ENCODE assay signal across 8 cellular contexts in the genomic region with DNA sequence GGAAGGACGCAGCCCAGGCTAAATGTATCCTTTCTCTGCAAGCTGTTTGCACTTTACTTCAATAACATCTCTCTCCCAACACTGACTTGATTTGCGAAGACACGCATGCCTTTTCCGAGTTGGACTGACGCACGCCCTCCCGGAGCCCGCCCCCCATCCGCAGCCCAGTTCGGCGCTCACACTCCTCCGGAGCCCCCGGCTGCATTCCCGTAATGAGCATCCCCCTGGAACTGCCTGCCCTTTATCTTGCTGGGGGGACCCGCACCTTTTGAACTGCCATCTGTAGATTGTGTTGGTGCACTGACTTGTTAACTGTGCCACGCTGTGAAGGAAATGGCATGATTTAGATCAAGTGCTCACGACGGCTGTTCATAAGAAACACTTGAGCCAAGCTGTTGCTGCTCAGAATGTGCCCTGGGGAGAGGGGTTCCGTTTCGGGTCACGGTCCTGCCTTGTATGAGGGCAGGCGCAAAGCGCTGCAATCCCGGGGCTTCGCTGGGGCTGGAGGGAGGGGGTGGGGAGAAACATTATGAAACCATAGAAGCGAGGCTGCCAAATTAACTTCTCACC.
DNase-seq lines count a peak whose midpoint lies in the region; ATAC-seq and TF ChIP-seq lines count a peak whose summit lies in the region.

No MANE protein-coding gene starts in this region.

- no peaks in the 10 kb centered on the region for H3K79me2 ChIP-seq in SK-N-SH (ENCODE audit: insufficient read depth)

- no peak overlapping the region for H3K27ac ChIP-seq in SK-N-SH (ENCODE audit: low read depth in 2 of 2, low read length in 1 of 2)
- no peak overlapping the region for H3K27ac ChIP-seq in thyroid gland

- intact Hi-C loops in thyroid gland (cut with DNase I): no loop called here

- ATAC-seq in SK-N-SH treated with all-trans-retinoic acid at 6 μM for 48 hours (no peak), memory B cell (ENCODE audit: low read depth) (no peak), GM18520 (IDR thresholded peaks at IDR 0.05; ENCODE audit: unreplicated experiment) (no peak), HG02884 (IDR thresholded peaks at IDR 0.05; ENCODE audit: unreplicated experiment) (no peak)

- H2AFZ ChIP-seq in SK-N-SH (ENCODE audit: low read depth): no peak overlapping the region

- TF ChIP-seq POLR2A in thyroid gland (IDR thresholded peaks at IDR 0.05): no peak

- H3K27me3 ChIP-seq in SK-N-SH (ENCODE audit: insufficient read depth): peaks cover 10% of the 10 kb centered on the region; the same call in 1 of the 2 replicates
- H3K27me3 ChIP-seq in thyroid gland: no peaks in the 10 kb centered on the region

- H4K20me1 ChIP-seq in SK-N-SH (ENCODE audit: insufficient read depth): no peaks in the 10 kb centered on the region

- H3K4me3 ChIP-seq in SK-N-SH (ENCODE audit: low read depth in 2 of 2, low read length in 1 of 2) (no peak overlapping the region), thyroid gland (replicated peaks in 1 of 3) (peak overlapping the region in 2 of 3 donors; percentile 21 to 36)

- H3K36me3 ChIP-seq in SK-N-SH (replicated peaks in 1 of 2; ENCODE audit: control insufficient read depth in 1 of 2, insufficient read depth in 2 of 2, low read length in 1 of 2) (no peaks in the 10 kb centered on the region), thyroid gland (no peaks in the 10 kb centered on the region)

- H3K4me1 ChIP-seq in SK-N-SH (ENCODE audit: control insufficient read depth in 1 of 2, insufficient read depth in 2 of 2, low read depth in 1 of 2, low read length in 1 of 2) (peaks cover 0 to 23% of the 10 kb centered on the region in 2 experiments; a peak in 2 of 4 replicates), thyroid gland (peaks cover 3 to 11% of the 10 kb centered on the region in 2 donors)

- H3K4me3 Mint-ChIP-seq in memory B cell: peak overlapping the region; percentile 75

- no peak for TF ChIP-seq EP300 in SK-N-SH (IDR thresholded peaks at IDR 0.05; ENCODE audit: borderline replicate concordance in 1 of 2, low read depth in 1 of 2, low read length in 1 of 2)

- H3K9me2 ChIP-seq in SK-N-SH: no peaks in the 10 kb centered on the region

- TF ChIP-seq CTCF in SK-N-SH (IDR thresholded peaks at IDR 0.05) (no peak), thyroid gland (IDR thresholded peaks at IDR 0.05) (no peak)

- TF ChIP-seq RAD21 in SK-N-SH (IDR thresholded peaks at IDR 0.05; ENCODE audit: low read length): no peak

- H3F3A ChIP-seq in SK-N-SH (replicated peaks; ENCODE audit: insufficient read depth): no peaks in the 10 kb centered on the region

- 64% methylated on average over 24 of the region's 26 CpGs for WGBS in SK-N-SH (ENCODE audit: low lambda C conversion rate)
- 6 to 16% methylated on average over 25 to 26 of the region's 26 CpGs for WGBS in thyroid gland, 2 donors

- peak; percentile 45 for DNase-seq in SK-N-SH
- peak; percentile 58 for DNase-seq in ecto neural progenitor cell (ENCODE audit: low spot score)
- DNase-seq in memory B cell (ENCODE audit: low spot score in 2 of 2): no peak
- peak; percentile 13 to 28 for DNase-seq in thyroid gland
- no peak for DNase-seq in stimulated activated CD4-positive, alpha-beta T cell treated with anti-CD3 and anti-CD28 coated beads, Interleukin-4, amount 100 ng/mL, for 1 hour

- no peaks in the 10 kb centered on the region for H3K36me3 Mint-ChIP-seq in memory B cell

- CTCF ChIA-PET in SK-N-SH (lab: Yijun Ruan, JAX): interaction anchor here (0.5 to 1.0 kb wide), 2 partner anchors 15 to 106 kb away, joined by 3 read pairs; no protein-coding TSS in a partner anchor

- H3K9ac ChIP-seq in SK-N-SH: no peak overlapping the region

- H3K4me1 Mint-ChIP-seq in memory B cell: peaks cover 5% of the 10 kb centered on the region

- POLR2A ChIA-PET in SK-N-SH (lab: Yijun Ruan, JAX): no interaction called here

- H3K9me3 ChIP-seq in SK-N-SH (no peaks in the 10 kb centered on the region), thyroid gland (no peaks in the 10 kb centered on the region)

- no peak overlapping the region for H3K4me2 ChIP-seq in SK-N-SH

- no peak overlapping the region for H3K27ac Mint-ChIP-seq in memory B cell

- no peaks in the 10 kb centered on the region for H3K9me3 Mint-ChIP-seq in memory B cell

- H3K27me3 Mint-ChIP-seq in memory B cell: peaks cover 11% of the 10 kb centered on the region

TF ChIP-seq in SK-N-SH, 30 proteins besides CTCF, POLR2A, EP300 and RAD21:
- TF ChIP-seq TAF1 (IDR thresholded peaks at IDR 0.05; ENCODE audit: borderline replicate concordance, low read depth, low read length) (no peak), MAX (IDR thresholded peaks at IDR 0.05; ENCODE audit: low read depth) (no peak), GATA2 (CRISPR knock-in tag; IDR thresholded peaks at IDR 0.05) (no peak), FOXM1 (IDR thresholded peaks at IDR 0.05; ENCODE audit: low read depth) (no peak), IRF3 (IDR thresholded peaks at IDR 0.05; ENCODE audit: low read depth, low read length) (no peak), RFX5 (IDR thresholded peaks at IDR 0.05; ENCODE audit: low read length) (no peak), GABPA (IDR thresholded peaks at IDR 0.05; ENCODE audit: low read depth) (no peak)

TF ChIP-seq in SK-N-SH treated with all-trans-retinoic acid at 6 μM for 48 hours, 23 proteins besides CTCF, POLR2A, EP300 and RAD21:
- TF ChIP-seq ZNF565 (CRISPR knock-in tag; conservative IDR thresholded peaks at IDR 0.05; ENCODE audit: low read depth): no peak
- TF ChIP-seq ARNTL (CRISPR knock-in tag; IDR thresholded peaks at IDR 0.05; ENCODE audit: borderline replicate concordance, low read depth): no peak
- no peak for TF ChIP-seq POU6F1 (CRISPR knock-in tag; IDR thresholded peaks at IDR 0.05; ENCODE audit: borderline replicate concordance, low read depth)
- TF ChIP-seq OSR1 (CRISPR knock-in tag; IDR thresholded peaks at IDR 0.05): no peak
- TF ChIP-seq ZFP30 (CRISPR knock-in tag; IDR thresholded peaks at IDR 0.05): no peak
- no peak for TF ChIP-seq ZNF70 (CRISPR knock-in tag; IDR thresholded peaks at IDR 0.05)
- no peak for TF ChIP-seq RARB (CRISPR knock-in tag; IDR thresholded peaks at IDR 0.05)
- no peak for TF ChIP-seq ISL1 (CRISPR knock-in tag; IDR thresholded peaks at IDR 0.05)
- TF ChIP-seq ZC3H10 (CRISPR knock-in tag; IDR thresholded peaks at IDR 0.05): no peak
- TF ChIP-seq, protein P1, sequence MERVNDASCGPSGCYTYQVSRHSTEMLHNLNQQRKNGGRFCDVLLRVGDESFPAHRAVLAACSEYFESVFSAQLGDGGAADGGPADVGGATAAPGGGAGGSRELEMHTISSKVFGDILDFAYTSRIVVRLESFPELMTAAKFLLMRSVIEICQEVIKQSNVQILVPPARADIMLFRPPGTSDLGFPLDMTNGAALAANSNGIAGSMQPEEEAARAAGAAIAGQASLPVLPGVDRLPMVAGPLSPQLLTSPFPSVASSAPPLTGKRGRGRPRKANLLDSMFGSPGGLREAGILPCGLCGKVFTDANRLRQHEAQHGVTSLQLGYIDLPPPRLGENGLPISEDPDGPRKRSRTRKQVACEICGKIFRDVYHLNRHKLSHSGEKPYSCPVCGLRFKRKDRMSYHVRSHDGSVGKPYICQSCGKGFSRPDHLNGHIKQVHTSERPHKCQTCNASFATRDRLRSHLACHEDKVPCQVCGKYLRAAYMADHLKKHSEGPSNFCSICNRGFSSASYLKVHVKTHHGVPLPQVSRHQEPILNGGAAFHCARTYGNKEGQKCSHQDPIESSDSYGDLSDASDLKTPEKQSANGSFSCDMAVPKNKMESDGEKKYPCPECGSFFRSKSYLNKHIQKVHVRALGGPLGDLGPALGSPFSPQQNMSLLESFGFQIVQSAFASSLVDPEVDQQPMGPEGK (CRISPR knock-in tag; IDR thresholded peaks at IDR 0.05; ENCODE audit: borderline replicate concordance): no peak
- TF ChIP-seq SNAI2 (CRISPR knock-in tag; IDR thresholded peaks at IDR 0.05): no peak
- TF ChIP-seq BACH2 (CRISPR knock-in tag; IDR thresholded peaks at IDR 0.05; ENCODE audit: borderline replicate concordance): no peak
- TF ChIP-seq GLIS3 (CRISPR knock-in tag; IDR thresholded peaks at IDR 0.05): no peak
- no peak for TF ChIP-seq TCF4 (CRISPR knock-in tag; IDR thresholded peaks at IDR 0.05; ENCODE audit: borderline replicate concordance)
- no peak for TF ChIP-seq CSDC2 (CRISPR knock-in tag; IDR thresholded peaks at IDR 0.05)
- no peak for TF ChIP-seq PPARA (CRISPR knock-in tag; IDR thresholded peaks at IDR 0.05; ENCODE audit: borderline replicate concordance)
- TF ChIP-seq ZFP3 (CRISPR knock-in tag; IDR thresholded peaks at IDR 0.05): no peak
- TF ChIP-seq ESRRG (CRISPR knock-in tag; IDR thresholded peaks at IDR 0.05): no peak
- no peak for TF ChIP-seq TOX (CRISPR knock-in tag; IDR thresholded peaks at IDR 0.05; ENCODE audit: borderline replicate concordance)

Comparison
In these comparisons a context has a peak if more than half of its experiments do, and no peak if none do; other contexts are left out.
1. DNase-seq: peak in SK-N-SH (single experiment), ecto neural progenitor cell (single experiment) and thyroid gland (2 of 2); none in memory B cell (0 of 2) and stimulated activated CD4-positive, alpha-beta T cell treated with anti-CD3 and anti-CD28 coated beads, Interleukin-4, amount 100 ng/mL, for 1 hour (single experiment).
2. H3K4me3 ChIP-seq: peak in thyroid gland (2 of 3); none in SK-N-SH (0 of 2).